Comparison of ENCODE assay signal across 23 cellular contexts in the genomic region with DNA sequence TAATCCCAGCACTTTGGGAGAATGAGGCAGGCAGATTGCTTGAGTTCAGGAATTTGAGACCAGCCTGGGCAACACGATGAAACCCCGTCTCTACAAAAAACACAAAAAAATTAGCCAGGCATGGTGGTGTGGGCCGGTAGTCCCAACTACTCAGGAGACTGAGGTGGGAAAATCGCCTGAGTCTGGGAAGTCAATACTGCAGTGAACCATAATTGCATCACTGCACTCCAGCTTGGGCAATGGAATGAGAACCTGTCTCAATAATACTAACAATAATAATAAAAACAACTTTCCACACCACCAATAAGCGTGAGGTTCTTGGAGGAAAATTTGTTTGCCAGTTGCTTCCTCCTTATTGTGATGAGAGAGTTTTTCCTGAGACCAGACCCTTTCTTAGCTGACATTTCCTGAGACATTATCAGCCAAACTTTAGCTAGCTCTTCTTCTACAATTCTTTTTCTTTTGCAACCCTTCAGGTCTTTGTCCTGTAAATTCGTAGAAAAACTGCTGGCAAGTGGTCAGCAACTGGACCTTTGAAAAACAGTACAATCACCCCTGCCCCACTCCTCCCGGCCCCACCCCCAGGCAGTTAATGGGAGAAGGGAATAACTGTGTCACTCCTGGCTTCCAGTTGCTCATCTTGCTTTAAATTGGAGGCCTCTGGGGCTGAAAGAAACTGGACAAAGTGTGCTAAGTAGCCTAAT. TPM values are rescaled to one million over a fixed set of nuclear protein-coding genes. Genes with fewer than 3 reads are reported as not detected.
DNase-seq lines count a peak whose midpoint lies in the region; ATAC-seq and TF ChIP-seq lines count a peak whose summit lies in the region.
"Had no signal": no experiment of that assay in that cellular context is flagged by ENCODE, and none has a peak within 500 bp of the region (broad histone marks: within the 10 kb centered on the region; RNA-seq: fewer than 3 reads in every experiment).

No MANE protein-coding gene starts in this region.

- H3K27ac ChIP-seq in angular gyrus (ENCODE audit: low read depth, low read length) (peak overlapping the region; percentile 41), heart right ventricle (peak overlapping the region; percentile 9 to 80 (median 57)), psoas muscle (peak overlapping the region; percentile 3), uterus (peak overlapping the region; percentile 24 to 45)
- H3K27ac ChIP-seq: HL-60 had no signal

- H3K27me3 ChIP-seq in heart right ventricle, result peaks cover 0 to 6% (median 0%) of the 10 kb centered on the region in 7 donors
- no peaks in the 10 kb centered on the region for H3K27me3 ChIP-seq in psoas muscle (ENCODE audit: insufficient read depth in 3 of 3, low read length in 2 of 3)
- H3K27me3 ChIP-seq in uterus, result no peaks in the 10 kb centered on the region

- H3K36me3 ChIP-seq in heart right ventricle (no peaks in the 10 kb centered on the region), psoas muscle (ENCODE audit: insufficient read depth in 1 of 2, low read depth in 1 of 2) (no peaks in the 10 kb centered on the region), uterus (no peaks in the 10 kb centered on the region)

- H3K9me3 ChIP-seq in heart right ventricle (no peaks in the 10 kb centered on the region), psoas muscle (no peaks in the 10 kb centered on the region), uterus (no peaks in the 10 kb centered on the region)

- ATAC-seq in heart right ventricle (peak in 1 of 8 donors; percentile 29), psoas muscle (no peak), HG03175 (IDR thresholded peaks at IDR 0.05; ENCODE audit: unreplicated experiment) (no peak), HG03354 (IDR thresholded peaks at IDR 0.05; ENCODE audit: poor library complexity, severe bottlenecking, unreplicated experiment) (no peak)
- ATAC-seq: activated T-cell treated with anti-CD3 and anti-CD28 coated beads, Interleukin-2, amount 50 U/mL, for 72 hours; HCT116; stimulated activated memory B cell treated with anti-CD40 and anti-IgM and Interleukin-4, amounts not matched to agents 10 μg/mL and 1 μg/mL and 100 μg/mL, for 72 hours had no signal

- peaks cover 13 to 62% (median 49%) of the 10 kb centered on the region in 9 donors for H3K4me1 ChIP-seq in heart right ventricle
- H3K4me1 ChIP-seq in psoas muscle, result peaks cover 14% of the 10 kb centered on the region
- H3K4me1 ChIP-seq in uterus, result peaks cover 0 to 4% of the 10 kb centered on the region in 2 donors

- 52 to 62% methylated on average over 7 of the region's 7 CpGs for WGBS in heart right ventricle, 2 donors
- 31 to 40% (median 35%) methylated on average over 7 of the region's 7 CpGs for WGBS in psoas muscle, 3 donors

- H3K4me3 ChIP-seq in heart right ventricle (no peak overlapping the region), psoas muscle (no peak overlapping the region), uterus (no peak overlapping the region)

- DNase-seq in heart right ventricle, result peak in 1 of 2 donors; percentile 43
- peak; percentile 57 to 75 for DNase-seq in psoas muscle
- DNase-seq in uterus, result peak in 1 of 2 donors; percentile 36
- DNase-seq in NCI-H2227 treated with DMSO at 0.1 percent for 48 hours (lab: John Stamatoyannopoulos, UW), result no peak
- DNase-seq: activated B cell treated with CpG ODN at 0.5 μM for 24 hours; activated naive CD8-positive, alpha-beta T cell treated with anti-CD3 and anti-CD28 coated beads, Interleukin-2, amount 10 ng/mL, durations not matched to agents 7 days and 5 days; activated T-cell treated with anti-CD3 and anti-CD28 coated beads, Interleukin-2, amount 50 U/mL, for 72 hours; Calu3; KBM-7; mesendoderm; MV-4-11; NCI-H2081; NCI-H524; SHP77 treated with DMSO at 0.1 percent for 48 hours; stimulated activated CD4-positive, alpha-beta T cell treated with anti-CD3 and anti-CD28 coated beads, Interleukin-15, amount 100 ng/mL, for 24 hours had no signal

- no peak for TF ChIP-seq POLR2A in uterus (IDR thresholded peaks at IDR 0.05)

- intact Hi-C loops in heart right ventricle (cut with DNase I), result no loop called here
- intact Hi-C loops in psoas muscle (cut with DNase I), result no loop called here
- intact Hi-C loops in uterus (cut with DNase I; ENCODE audit: low total_unique reads), result no loop called here

- no peak for TF ChIP-seq CTCF in heart right ventricle (IDR thresholded peaks at IDR 0.05)
- no peak for TF ChIP-seq CTCF in psoas muscle (IDR thresholded peaks at IDR 0.05)
- TF ChIP-seq CTCF in uterus (IDR thresholded peaks at IDR 0.05), result no peak

RNA-seq across cellular contexts. Expression of gene EZH1, which starts 3.5 kb away (rescaled TPM):
- total RNA-seq in heart right ventricle (10 to 100 TPM; 31.7 to 50.5 (median 46.3) TPM), psoas muscle (10 to 100 TPM; 25.7 to 59.1 (median 33.7) TPM), uterus (10 to 100 TPM; 31.5 to 89.5 (median 44.5) TPM)
- polyA plus RNA-seq in heart right ventricle (10 to 100 TPM; 16.0 to 33.8 TPM), psoas muscle (10 to 100 TPM; 15.2 to 43.9 (median 22.3) TPM)

RNA-seq across cellular contexts. Expression of gene RAMP2, which starts 12.7 kb away (rescaled TPM):
- total RNA-seq in heart right ventricle (10 to 100 TPM; 32.1 to 54.8 (median 38.2) TPM), psoas muscle (10 to 100 TPM in 3 of 4 donors, 1 to 10 TPM in 1; 9.2 to 39.8 (median 18.7) TPM), uterus (10 to 100 TPM; 13.7 to 52.2 (median 29.2) TPM)
- polyA plus RNA-seq in heart right ventricle (100 to 1,000 TPM in 1 of 2 donors, 10 to 100 TPM in 1; 46.4 to 105 TPM), psoas muscle (10 to 100 TPM; 17.5 to 21.9 (median 21.4) TPM)
- total RNA-seq: activated B cell treated with CpG ODN at 0.5 μM for 24 hours; activated naive CD8-positive, alpha-beta T cell treated with anti-CD3 and anti-CD28 coated beads, Interleukin-2, amount 10 ng/mL, durations not matched to agents 7 days and 5 days; activated T-cell treated with anti-CD3 and anti-CD28 coated beads, Interleukin-2, amount 50 U/mL, for 72 hours; bronchial epithelial cell; Calu3; T-helper 2 cell treated with Interferon-gamma antibody and Interleukin-4, amounts not matched to agents 100 ng/mL and 5 ng/mL, for 36 hours had no signal

RNA-seq across cellular contexts. Expression of gene VPS25, which starts 24.9 kb away (rescaled TPM):
- total RNA-seq in heart right ventricle, result 10 to 100 TPM; 33.3 to 47.4 (median 37.3) TPM
- polyA plus RNA-seq in heart right ventricle, result 10 to 100 TPM; 28.0 to 80.9 TPM
- 10 to 100 TPM; 38.6 to 45.2 (median 39.8) TPM for total RNA-seq in psoas muscle
- 10 to 100 TPM; 46.0 to 73.3 (median 72.8) TPM for polyA plus RNA-seq in psoas muscle
- total RNA-seq in uterus, result 10 to 100 TPM; 36.8 to 70.7 (median 51.7) TPM

RNA-seq across cellular contexts. Expression of gene WNK4, which starts 32.1 kb away (rescaled TPM):
- total RNA-seq in heart right ventricle, result under 1 TPM in 1 of 10 donors, not detected in 9; 0.14 TPM
- under 1 TPM; 0.03 to 0.07 TPM for polyA plus RNA-seq in heart right ventricle
- under 1 TPM in 3 of 4 donors, not detected in 1; 0.08 to 0.30 (median 0.09) TPM for total RNA-seq in psoas muscle
- polyA plus RNA-seq in psoas muscle, result under 1 TPM in 1 of 3 donors, not detected in 2; 0.01 TPM
- total RNA-seq in uterus, result 1 to 10 TPM in 1 of 4 donors, under 1 TPM in 2, not detected in 1; under 0.01 to 1.7 (median 0.34) TPM

RNA-seq across cellular contexts. Expression of gene COA3, which starts 50.1 kb away (rescaled TPM):
- 10 to 100 TPM; 56.1 to 85.7 (median 72.1) TPM for total RNA-seq in heart right ventricle
- polyA plus RNA-seq in heart right ventricle, result 100 to 1,000 TPM in 1 of 2 donors, 10 to 100 TPM in 1; 91.2 to 142 TPM
- 10 to 100 TPM; 69.1 to 85.2 (median 83.9) TPM for total RNA-seq in psoas muscle
- polyA plus RNA-seq in psoas muscle, result 100 to 1,000 TPM; 126 to 167 (median 130) TPM
- 100 to 1,000 TPM in 1 of 4 donors, 10 to 100 TPM in 3; 40.9 to 100 (median 51.8) TPM for total RNA-seq in uterus

Comparison
In these comparisons a context has a peak if more than half of its experiments do, and no peak if none do; other contexts are left out.
1. H3K27ac ChIP-seq: peak in every context shown above with its lines; median percentile 57 in heart right ventricle; 41 in angular gyrus; 34 in uterus; 3 in psoas muscle.